Comparison of ENCODE assay signal across 8 cellular contexts in the genomic region with DNA sequence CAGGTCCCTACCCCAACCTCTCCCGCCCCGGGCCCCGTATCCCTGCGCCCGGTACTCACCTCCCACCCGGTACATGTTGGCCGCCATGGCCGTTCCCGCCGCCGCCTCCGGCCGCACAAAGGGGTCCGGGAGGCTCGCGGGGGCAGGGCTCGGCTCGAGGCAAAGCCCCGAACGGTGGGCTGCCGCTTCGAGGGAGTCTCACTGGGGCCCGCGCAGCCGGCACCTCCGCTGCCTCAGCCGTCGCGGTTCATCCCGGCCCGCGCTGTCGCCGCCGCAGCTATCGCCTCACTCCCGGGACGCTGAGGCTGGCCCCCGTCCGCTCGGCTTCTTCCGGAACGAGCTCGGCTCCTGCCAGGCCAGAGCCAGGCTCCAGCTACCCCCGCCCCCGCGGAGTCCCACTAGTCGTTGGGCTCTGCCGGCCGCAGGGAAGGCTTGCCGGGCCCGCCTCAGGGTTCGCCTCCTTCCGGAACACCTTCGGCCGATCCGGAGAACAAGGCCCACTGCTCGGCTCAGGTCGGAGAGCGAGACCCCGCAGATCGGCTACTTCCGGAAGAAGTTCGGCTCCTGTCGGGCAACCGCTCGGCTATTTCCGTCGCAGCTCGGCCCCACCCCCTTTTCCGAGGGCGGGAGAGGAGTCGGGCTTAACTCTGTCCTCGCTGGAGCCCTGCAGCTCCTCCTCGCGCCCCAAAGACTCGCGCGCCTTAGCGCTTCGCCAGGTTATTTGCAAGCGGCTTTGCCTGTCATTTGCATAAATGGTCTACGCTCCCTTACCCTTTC. TPM values are rescaled to one million over a fixed set of nuclear protein-coding genes. Genes with fewer than 3 reads are reported as not detected.
A peak's percentile ranks its signal among the peaks of the same experiment; 100 is the strongest.
DNase-seq lines count a peak whose midpoint lies in the region; ATAC-seq and TF ChIP-seq lines count a peak whose summit lies in the region.

Gene MTA2 (minus strand): TSS at position 502 of the 777 bp plus-strand sequence. CDS start 415 bp downstream, at position 87.

- TF ChIP-seq CTCF in LNCaP clone FGC (IDR thresholded peaks at IDR 0.05; ENCODE audit: control insufficient read depth, extremely low read depth, insufficient read depth) (no peak), RWPE1 (conservative IDR thresholded peaks at IDR 0.05; ENCODE audit: low read depth) (no peak)

- H3K4me1 Mint-ChIP-seq in activated T-helper 17 cell treated with anti-CD3 and anti-CD28 coated beads, Interleukin-2, amount 50 U/mL, for 72 hours = peaks cover 37% of the 10 kb centered on the region
- peaks cover 37 to 66% (median 62%) of the 10 kb centered on the region in 4 donors for H3K4me1 Mint-ChIP-seq in naive thymus-derived CD8-positive, alpha-beta T cell

- H3K27me3 Mint-ChIP-seq in activated T-helper 17 cell treated with anti-CD3 and anti-CD28 coated beads, Interleukin-2, amount 50 U/mL, for 72 hours = no peaks in the 10 kb centered on the region
- H3K27me3 Mint-ChIP-seq in naive thymus-derived CD8-positive, alpha-beta T cell = no peaks in the 10 kb centered on the region

- peak within 1 kb of the TSS; percentile 90 for H3K4me3 Mint-ChIP-seq in activated T-helper 17 cell treated with anti-CD3 and anti-CD28 coated beads, Interleukin-2, amount 50 U/mL, for 72 hours
- peak within 1 kb of the TSS; percentile 88 to 95 (median 92) for H3K4me3 Mint-ChIP-seq in naive thymus-derived CD8-positive, alpha-beta T cell

- peak within 1 kb of the TSS; percentile 99 for H3K4me3 ChIP-seq in LNCaP clone FGC (ENCODE audit: low read depth, low read length)

- no peaks in the 10 kb centered on the region for H3K9me3 Mint-ChIP-seq in activated T-helper 17 cell treated with anti-CD3 and anti-CD28 coated beads, Interleukin-2, amount 50 U/mL, for 72 hours
- no peaks in the 10 kb centered on the region for H3K9me3 Mint-ChIP-seq in naive thymus-derived CD8-positive, alpha-beta T cell

- peak; percentile 82 for ATAC-seq in activated T-helper 17 cell treated with anti-CD3 and anti-CD28 coated beads, Interleukin-2, amount 50 U/mL, for 72 hours (replicated peaks)
- peak; percentile 82 to 83 for ATAC-seq in naive thymus-derived CD8-positive, alpha-beta T cell

- CTCF ChIA-PET in RWPE1 (lab: Yijun Ruan, JAX) = interaction anchor here (0.6 to 1.2 kb wide), 3 partner anchors 47 to 282 kb away, joined by 4 to 5 read pairs (median 4); no protein-coding TSS in a partner anchor

- peak within 1 kb of the TSS; percentile 98 for H3K27ac ChIP-seq in RWPE1

- H3K36me3 Mint-ChIP-seq in activated T-helper 17 cell treated with anti-CD3 and anti-CD28 coated beads, Interleukin-2, amount 50 U/mL, for 72 hours (ENCODE audit: low read depth) = peaks cover 91% of the 10 kb centered on the region
- peaks cover 0 to 69% (median 34%) of the 10 kb centered on the region in 3 donors for H3K36me3 Mint-ChIP-seq in naive thymus-derived CD8-positive, alpha-beta T cell

- POLR2A ChIA-PET in RWPE1 (lab: Yijun Ruan, JAX; ENCODE audit: low non-redundant PET) = interaction anchor here (0.5 to 2.3 kb wide), 6 partner anchors 9 to 196 kb away, joined by 3 to 24 read pairs (median 6); partner anchors contain the start of genes B3GAT3, C11orf98, CSKMT and TUT1
- POLR2A ChIA-PET in naive thymus-derived CD8-positive, alpha-beta T cell (lab: Charles Lee) = interaction anchor here (0.6 to 9.9 kb wide), 34 partner anchors 9 to 280 kb away, joined by 3 to 166 read pairs (median 6); partner anchors contain the start of genes AHNAK, B3GAT3, C11orf98 and CSKMT

- peak within 1 kb of the TSS; percentile 86 for H3K27ac Mint-ChIP-seq in activated T-helper 17 cell treated with anti-CD3 and anti-CD28 coated beads, Interleukin-2, amount 50 U/mL, for 72 hours
- H3K27ac Mint-ChIP-seq in naive thymus-derived CD8-positive, alpha-beta T cell = peak within 1 kb of the TSS; percentile 93 to 97 (median 96)

- DNase-seq in Daoy (ENCODE audit: low read depth) = peak; percentile 98
- DNase-seq in GOT3 (lab: John Stamatoyannopoulos, UW) = peak; percentile 95
- DNase-seq in LNCaP clone FGC (ENCODE audit: low read depth) = peak; percentile 93
- peak; percentile 92 for DNase-seq in RWPE1 (ENCODE audit: low spot score)
- peak; percentile 97 for DNase-seq in fibroblast of gingiva (ENCODE audit: low read depth)
- peak; percentile 95 to 100 (median 99) for DNase-seq in naive thymus-derived CD8-positive, alpha-beta T cell
- peak; percentile 98 to 100 (median 98) for DNase-seq in stimulated activated naive CD4-positive, alpha-beta T cell (lab: John Stamatoyannopoulos, UW)

RNA-seq across cellular contexts. Expression of gene MTA2, which starts in this region (rescaled TPM):
- total RNA-seq in Daoy (2014; rRNA removed; shearing (Covaris generic)) = 123 and 124 TPM in 2 replicates
- total RNA-seq in activated T-helper 17 cell treated with anti-CD3 and anti-CD28 coated beads, Interleukin-2, amount 50 U/mL, for 72 hours = 100 to 1,000 TPM; 142 to 198 TPM
- total RNA-seq in naive thymus-derived CD8-positive, alpha-beta T cell = 100 to 1,000 TPM; 170 to 178 TPM
- 10 to 100 TPM; 15.8 to 32.6 (median 21.5) TPM for polyA plus RNA-seq in naive thymus-derived CD8-positive, alpha-beta T cell

Comparison
In these comparisons a context has a peak if more than half of its experiments do, and no peak if none do; other contexts are left out.
1. Peak in every context shown above with its lines: DNase-seq, ATAC-seq, H3K4me3 ChIP-seq and H3K27ac ChIP-seq.